1 cellular context compared by ENCODE assay signal in genomic region chr3:14152233-14152962, GRCh38.
TF ChIP-seq lines count a peak whose summit lies in the region.

No MANE protein-coding gene starts in this region.

TF ChIP-seq in K562, 482 proteins besides CTCF, POLR2A, EP300 and RAD21:
- TF ChIP-seq BHLHE40 (IDR thresholded peaks at IDR 0.05; ENCODE audit: low read length): peak; percentile 30; the same call in 1 of the 2 replicates
- TF ChIP-seq TFAP4 (CRISPR knock-in tag; IDR thresholded peaks at IDR 0.05; ENCODE audit: borderline replicate concordance): peak; percentile 23; the same call in 1 of the 2 replicates
- TF ChIP-seq POLR2G (IDR thresholded peaks at IDR 0.05; ENCODE audit: low read depth, low read length): peak; percentile 55
- TF ChIP-seq ZBTB7A (IDR thresholded peaks at IDR 0.05; ENCODE audit: borderline replicate concordance, control insufficient read depth, low read depth, low read length): no peak
- TF ChIP-seq, protein P1, sequence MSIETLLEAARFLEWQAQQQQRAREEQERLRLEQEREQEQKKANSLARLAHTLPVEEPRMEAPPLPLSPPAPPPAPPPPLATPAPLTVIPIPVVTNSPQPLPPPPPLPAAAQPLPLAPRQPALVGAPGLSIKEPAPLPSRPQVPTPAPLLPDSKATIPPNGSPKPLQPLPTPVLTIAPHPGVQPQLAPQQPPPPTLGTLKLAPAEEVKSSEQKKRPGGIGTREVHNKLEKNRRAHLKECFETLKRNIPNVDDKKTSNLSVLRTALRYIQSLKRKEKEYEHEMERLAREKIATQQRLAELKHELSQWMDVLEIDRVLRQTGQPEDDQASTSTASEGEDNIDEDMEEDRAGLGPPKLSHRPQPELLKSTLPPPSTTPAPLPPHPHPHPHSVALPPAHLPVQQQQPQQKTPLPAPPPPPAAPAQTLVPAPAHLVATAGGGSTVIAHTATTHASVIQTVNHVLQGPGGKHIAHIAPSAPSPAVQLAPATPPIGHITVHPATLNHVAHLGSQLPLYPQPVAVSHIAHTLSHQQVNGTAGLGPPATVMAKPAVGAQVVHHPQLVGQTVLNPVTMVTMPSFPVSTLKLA (conservative IDR thresholded peaks at IDR 0.05): no peak
- TF ChIP-seq SMARCA5 (IDR thresholded peaks at IDR 0.05): no peak
- TF ChIP-seq, protein P2, sequence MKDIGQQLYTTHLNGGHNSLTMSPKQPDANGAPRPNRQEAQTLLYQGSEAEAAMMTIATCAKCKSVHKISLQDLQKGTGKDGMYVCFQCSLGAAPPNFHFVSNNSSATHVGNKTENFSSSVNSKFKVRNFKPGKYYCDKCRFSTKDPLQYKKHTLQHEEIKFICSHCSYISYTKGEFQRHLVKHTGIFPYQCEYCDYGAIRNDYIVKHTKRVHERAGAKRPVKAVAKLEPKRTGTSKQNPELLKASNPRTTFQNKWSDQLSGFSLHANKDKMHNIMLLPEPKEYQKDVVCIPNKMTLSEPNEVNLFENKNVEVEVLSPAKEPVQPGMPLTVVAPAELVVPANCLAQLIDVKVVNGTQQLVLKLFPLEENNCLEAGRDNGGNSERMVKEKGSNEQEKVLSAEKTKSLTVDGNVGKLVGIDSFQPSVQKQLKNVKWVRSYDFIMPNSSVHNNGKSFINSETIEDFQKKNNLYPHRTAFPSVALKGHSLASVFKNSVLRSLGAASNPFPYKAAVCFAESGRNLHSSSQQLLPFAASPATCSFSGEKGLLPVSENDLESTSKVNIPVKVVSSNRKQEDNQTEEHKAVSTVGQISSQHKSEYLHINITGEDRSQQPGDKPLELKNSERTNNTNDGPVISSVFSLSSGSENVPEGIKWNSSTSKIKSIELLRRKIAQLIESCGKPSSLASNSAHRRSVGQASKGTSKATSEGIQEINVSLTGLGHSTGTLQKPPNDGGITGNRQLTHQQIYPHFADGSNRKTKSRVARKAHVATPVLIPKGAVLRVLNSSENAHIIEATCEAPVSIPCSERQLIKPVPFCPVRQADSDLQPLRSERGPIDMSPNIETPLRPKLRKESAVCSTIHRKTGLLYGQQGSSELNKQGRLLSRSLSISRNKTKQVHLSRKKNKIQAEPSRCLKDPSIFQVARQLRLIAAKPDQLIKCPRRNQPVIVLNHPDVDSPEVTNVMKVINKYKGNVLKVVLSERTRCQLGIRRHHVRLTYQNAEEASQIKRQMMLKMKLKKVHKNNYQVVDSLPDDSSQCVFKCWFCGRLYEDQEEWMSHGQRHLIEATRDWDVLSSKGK (CRISPR knock-in tag; IDR thresholded peaks at IDR 0.05): no peak
- TF ChIP-seq ZNF398 (CRISPR knock-in tag; IDR thresholded peaks at IDR 0.05): no peak
- no peak for TF ChIP-seq E2F6 (IDR thresholded peaks at IDR 0.05; ENCODE audit: borderline replicate concordance in 1 of 2, extremely low read depth in 1 of 2, insufficient read depth in 1 of 2, insufficient read length in 1 of 2, low read depth in 1 of 2, low read length in 1 of 2, poor library complexity in 1 of 2, severe bottlenecking in 1 of 2)
- TF ChIP-seq HMBOX1 (IDR thresholded peaks at IDR 0.05): no peak
- TF ChIP-seq, protein P3, sequence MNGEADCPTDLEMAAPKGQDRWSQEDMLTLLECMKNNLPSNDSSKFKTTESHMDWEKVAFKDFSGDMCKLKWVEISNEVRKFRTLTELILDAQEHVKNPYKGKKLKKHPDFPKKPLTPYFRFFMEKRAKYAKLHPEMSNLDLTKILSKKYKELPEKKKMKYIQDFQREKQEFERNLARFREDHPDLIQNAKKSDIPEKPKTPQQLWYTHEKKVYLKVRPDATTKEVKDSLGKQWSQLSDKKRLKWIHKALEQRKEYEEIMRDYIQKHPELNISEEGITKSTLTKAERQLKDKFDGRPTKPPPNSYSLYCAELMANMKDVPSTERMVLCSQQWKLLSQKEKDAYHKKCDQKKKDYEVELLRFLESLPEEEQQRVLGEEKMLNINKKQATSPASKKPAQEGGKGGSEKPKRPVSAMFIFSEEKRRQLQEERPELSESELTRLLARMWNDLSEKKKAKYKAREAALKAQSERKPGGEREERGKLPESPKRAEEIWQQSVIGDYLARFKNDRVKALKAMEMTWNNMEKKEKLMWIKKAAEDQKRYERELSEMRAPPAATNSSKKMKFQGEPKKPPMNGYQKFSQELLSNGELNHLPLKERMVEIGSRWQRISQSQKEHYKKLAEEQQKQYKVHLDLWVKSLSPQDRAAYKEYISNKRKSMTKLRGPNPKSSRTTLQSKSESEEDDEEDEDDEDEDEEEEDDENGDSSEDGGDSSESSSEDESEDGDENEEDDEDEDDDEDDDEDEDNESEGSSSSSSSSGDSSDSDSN (IDR thresholded peaks at IDR 0.05; ENCODE audit: borderline replicate concordance in 1 of 2, low read depth in 2 of 2, low read length in 2 of 2): no peak
- peak; percentile 45; the same call in 1 of the 2 replicates for TF ChIP-seq SMC3 (conservative IDR thresholded peaks at IDR 0.05; ENCODE audit: insufficient read depth, low read depth, low read length)
- no peak for TF ChIP-seq ZBTB8A (IDR thresholded peaks at IDR 0.05; ENCODE audit: partially characterized antibody)
- TF ChIP-seq E2F1 (CRISPR knock-in tag; IDR thresholded peaks at IDR 0.05): no peak
- TF ChIP-seq, protein P4, sequence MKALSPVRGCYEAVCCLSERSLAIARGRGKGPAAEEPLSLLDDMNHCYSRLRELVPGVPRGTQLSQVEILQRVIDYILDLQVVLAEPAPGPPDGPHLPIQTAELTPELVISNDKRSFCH (CRISPR knock-in tag; IDR thresholded peaks at IDR 0.05): no peak
- TF ChIP-seq, protein P4 (tag; IDR thresholded peaks at IDR 0.05): no peak
- no peak for TF ChIP-seq NBN (IDR thresholded peaks at IDR 0.05; ENCODE audit: low read depth)
- TF ChIP-seq ZBTB1 (CRISPR knock-in tag; IDR thresholded peaks at IDR 0.05; ENCODE audit: borderline replicate concordance, low read depth): no peak
- no peak for TF ChIP-seq RBM39 (optimal IDR thresholded peaks at IDR 0.05; ENCODE audit: low read depth, low read length)
- TF ChIP-seq XRCC4 (IDR thresholded peaks at IDR 0.05; ENCODE audit: extremely low read depth, insufficient read depth, insufficient read length): no peak
- TF ChIP-seq, protein P5, sequence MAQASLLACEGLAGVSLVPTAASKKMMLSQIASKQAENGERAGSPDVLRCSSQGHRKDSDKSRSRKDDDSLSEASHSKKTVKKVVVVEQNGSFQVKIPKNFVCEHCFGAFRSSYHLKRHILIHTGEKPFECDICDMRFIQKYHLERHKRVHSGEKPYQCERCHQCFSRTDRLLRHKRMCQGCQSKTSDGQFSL (CRISPR knock-in tag; IDR thresholded peaks at IDR 0.05): no peak
- TF ChIP-seq, protein P5 (tag; IDR thresholded peaks at IDR 0.05): no peak
- TF ChIP-seq, protein P6, sequence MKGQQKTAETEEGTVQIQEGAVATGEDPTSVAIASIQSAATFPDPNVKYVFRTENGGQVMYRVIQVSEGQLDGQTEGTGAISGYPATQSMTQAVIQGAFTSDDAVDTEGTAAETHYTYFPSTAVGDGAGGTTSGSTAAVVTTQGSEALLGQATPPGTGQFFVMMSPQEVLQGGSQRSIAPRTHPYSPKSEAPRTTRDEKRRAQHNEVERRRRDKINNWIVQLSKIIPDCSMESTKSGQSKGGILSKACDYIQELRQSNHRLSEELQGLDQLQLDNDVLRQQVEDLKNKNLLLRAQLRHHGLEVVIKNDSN (CRISPR knock-in tag; IDR thresholded peaks at IDR 0.05): no peak
- TF ChIP-seq PPARD (CRISPR knock-in tag; IDR thresholded peaks at IDR 0.05): no peak
- TF ChIP-seq STAG1 (CRISPR knock-in tag; IDR thresholded peaks at IDR 0.05; ENCODE audit: borderline replicate concordance): 0 out of 2 replicates have a peak, but pooled peaks have one; percentile 35
- TF ChIP-seq HDAC1 (IDR thresholded peaks at IDR 0.05): no peak
- TF ChIP-seq KDM2B (CRISPR knock-in tag; IDR thresholded peaks at IDR 0.05): no peak
- TF ChIP-seq SFPQ (IDR thresholded peaks at IDR 0.05; ENCODE audit: low read depth, low read length): no peak
- TF ChIP-seq ZBED1 (IDR thresholded peaks at IDR 0.05): no peak
- TF ChIP-seq TRIM24 (IDR thresholded peaks at IDR 0.05): no peak
- TF ChIP-seq ZNF311 (CRISPR knock-in tag; IDR thresholded peaks at IDR 0.05): no peak
- no peak for TF ChIP-seq CXXC5 (CRISPR knock-in tag; IDR thresholded peaks at IDR 0.05)
- TF ChIP-seq ZNF79 (CRISPR knock-in tag; IDR thresholded peaks at IDR 0.05; ENCODE audit: low read depth): no peak
- TF ChIP-seq NCOA6 (IDR thresholded peaks at IDR 0.05): no peak
- no peak for TF ChIP-seq MED1 (CRISPR knock-in tag; IDR thresholded peaks at IDR 0.05; ENCODE audit: borderline replicate concordance)
- TF ChIP-seq HMG20B (CRISPR knock-in tag; IDR thresholded peaks at IDR 0.05): no peak
- TF ChIP-seq FOXJ2 (tag; IDR thresholded peaks at IDR 0.05): no peak
